Comparison of ENCODE assay signal across 8 cellular contexts in the genomic region with DNA sequence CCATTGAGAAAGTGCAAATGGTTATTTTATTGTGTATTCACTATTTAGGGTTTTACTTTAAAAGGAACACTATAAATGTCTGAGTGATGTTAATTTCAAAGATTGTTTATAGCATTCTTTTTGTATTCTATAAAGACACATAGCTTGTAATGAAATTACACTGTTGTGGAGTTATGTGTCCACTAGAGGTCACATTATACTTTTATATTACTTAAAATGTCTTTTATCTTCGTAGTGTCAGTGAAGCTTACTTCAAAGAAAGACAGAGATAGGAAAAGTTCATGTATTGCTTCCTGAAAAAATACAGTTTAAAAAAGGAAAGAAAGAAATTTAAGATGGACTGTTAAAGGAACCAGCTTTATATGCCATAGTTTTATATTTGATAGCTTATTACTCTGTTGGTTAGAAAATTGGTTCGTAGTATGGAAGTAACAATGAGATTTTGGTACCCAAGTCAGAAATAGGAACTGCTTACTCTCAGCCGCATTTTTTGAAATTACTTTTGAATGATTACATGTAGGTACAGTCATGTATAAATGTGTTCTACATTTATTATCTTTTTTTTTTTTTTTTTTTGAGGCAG. TPM values are rescaled to one million over a fixed set of nuclear protein-coding genes. Genes with fewer than 3 reads are reported as not detected.
A peak's percentile ranks its signal among the peaks of the same experiment; 100 is the strongest.
DNase-seq lines count a peak whose midpoint lies in the region; ATAC-seq, FAIRE-seq and TF ChIP-seq lines count a peak whose summit lies in the region.

No MANE protein-coding gene starts in this region.

- H3K27ac ChIP-seq in heart right ventricle (no peak overlapping the region), pancreas (no peak overlapping the region), caudate nucleus (ENCODE audit: low read depth, low read length) (no peak overlapping the region)

- no peak for TF ChIP-seq POLR2A in lower leg skin (IDR thresholded peaks at IDR 0.05)

- peaks cover 0 to 6% (median 0%) of the 10 kb centered on the region in 9 donors for H3K4me1 ChIP-seq in heart right ventricle
- peaks cover 0 to 4% (median 0%) of the 10 kb centered on the region in 3 donors for H3K4me1 ChIP-seq in pancreas

- H3K27me3 ChIP-seq in heart right ventricle, result no peaks in the 10 kb centered on the region
- H3K27me3 ChIP-seq in pancreas, result no peaks in the 10 kb centered on the region

- TF ChIP-seq CTCF in heart right ventricle (IDR thresholded peaks at IDR 0.05) (peak; percentile 7 to 70 (median 55)), pancreas (IDR thresholded peaks at IDR 0.05) (peak; percentile 14 to 55 (median 41)), lower leg skin (IDR thresholded peaks at IDR 0.05) (no peak)

- 54 to 60% methylated on average over 3 of the region's 3 CpGs for WGBS in heart right ventricle, 2 donors
- WGBS in pancreas, 2 donors, result 34 to 42% methylated on average over 3 of the region's 3 CpGs
- WGBS in lower leg skin, 2 donors, result 51 to 59% methylated on average over 3 of the region's 3 CpGs

- no peak for ATAC-seq in heart right ventricle
- no peak for ATAC-seq in left ventricle myocardium superior
- peak in 3 of 4 donors; percentile 74 to 81 (median 75) for ATAC-seq in pancreas

- intact Hi-C loops in heart right ventricle (cut with DNase I) (loop anchor here in 8 of 10 donors (5.0 to 10.0 kb wide), 6 partner anchors 107 to 439 kb away; no protein-coding TSS in a partner anchor), left ventricle myocardium superior (cut with micrococcal nuclease) (loop anchor here (10.0 kb wide), 1 partner anchor 437 kb away; no protein-coding TSS in a partner anchor), pancreas (cut with DNase I) (no loop called here), lower leg skin (cut with DNase I; ENCODE audit: low total_unique reads) (no loop called here)

- FAIRE-seq in pancreas (lab: Jason Lieb, UNC), result peak; percentile 95

- no peak for DNase-seq in heart right ventricle
- DNase-seq in left ventricle myocardium superior, result no peak
- peak; percentile 21 to 70 for DNase-seq in NCI-H526 (lab: John Stamatoyannopoulos, UW)
- peak; percentile 25 for DNase-seq in dedifferentiated amniotic fluid mesenchymal stem cell (ENCODE audit: extremely low spot score)
- no peak for DNase-seq in pancreas
- no peak for DNase-seq in lower leg skin (ENCODE audit: low spot score in 2 of 2)
- no peak for DNase-seq in caudate nucleus (lab: John Stamatoyannopoulos, UW)
- no peak for DNase-seq in stimulated activated CD4-positive, alpha-beta T cell treated with anti-CD3 and anti-CD28 coated beads, Interleukin-4, amount 100 ng/mL, for 1 hour

- no peak overlapping the region for H3K4me3 ChIP-seq in heart right ventricle
- no peak overlapping the region for H3K4me3 ChIP-seq in pancreas
- no peak overlapping the region for H3K4me3 ChIP-seq in lower leg skin (ENCODE audit: low read depth, poor library complexity, severe bottlenecking)

- H3K9me3 ChIP-seq in heart right ventricle (no peaks in the 10 kb centered on the region), pancreas (no peaks in the 10 kb centered on the region)

- no peaks in the 10 kb centered on the region for H3K36me3 ChIP-seq in heart right ventricle
- no peaks in the 10 kb centered on the region for H3K36me3 ChIP-seq in pancreas

RNA-seq across cellular contexts. Expression of a gene that starts 20.5 kb away (rescaled TPM):
- total RNA-seq in heart right ventricle, result 1 to 10 TPM; 3.4 to 6.5 (median 5.1) TPM
- 1 to 10 TPM in 1 of 2 donors, under 1 TPM in 1; 0.38 to 1.8 TPM for polyA plus RNA-seq in heart right ventricle
- total RNA-seq in left ventricle myocardium superior, result 3.9 TPM
- total RNA-seq in pancreas, result 1 to 10 TPM; 1.4 to 4.2 (median 2.1) TPM
- polyA plus RNA-seq in pancreas, result 1 to 10 TPM in 1 of 2 donors, under 1 TPM in 1; 0.85 to 1.1 TPM
- 10 to 100 TPM in 2 of 4 donors, 1 to 10 TPM in 2; 7.5 to 12.9 (median 9.5) TPM for total RNA-seq in lower leg skin

RNA-seq across cellular contexts. Expression of a gene that starts 20.8 kb away (rescaled TPM):
- total RNA-seq in heart right ventricle (1 to 10 TPM in 4 of 10 donors, under 1 TPM in 6; 0.27 to 1.2 (median 0.97) TPM), left ventricle myocardium superior (0.92 TPM), pancreas (1 to 10 TPM in 1 of 6 donors, under 1 TPM in 5; 0.46 to 1.1 (median 0.82) TPM), lower leg skin (1 to 10 TPM in 3 of 4 donors, under 1 TPM in 1; 0.98 to 2.2 (median 1.7) TPM)
- polyA plus RNA-seq in heart right ventricle (under 1 TPM; 0.30 to 0.51 TPM), pancreas (under 1 TPM; 0.53 to 0.56 TPM)

Comparison
In these comparisons a context has a peak if more than half of its experiments do, and no peak if none do; other contexts are left out.
1. ATAC-seq: peak in pancreas (3 of 4); none in heart right ventricle (0 of 8) and left ventricle myocardium superior (single experiment).
2. DNase-seq: peak in NCI-H526 (2 of 2) and dedifferentiated amniotic fluid mesenchymal stem cell (single experiment); none in heart right ventricle (0 of 2), left ventricle myocardium superior (single experiment), pancreas (0 of 6), lower leg skin (0 of 2), caudate nucleus (0 of 61) and stimulated activated CD4-positive, alpha-beta T cell treated with anti-CD3 and anti-CD28 coated beads, Interleukin-4, amount 100 ng/mL, for 1 hour (single experiment).
3. CTCF ChIP-seq: peak in heart right ventricle (9 of 9) and pancreas (4 of 4); none in lower leg skin (0 of 3).
4. intact Hi-C loops: an anchor here in heart right ventricle (5.0 to 10.0 kb wide) and left ventricle myocardium superior (10.0 kb wide); none called in pancreas and lower leg skin.